17 cellular contexts compared by ENCODE assay signal in the genomic region with DNA sequence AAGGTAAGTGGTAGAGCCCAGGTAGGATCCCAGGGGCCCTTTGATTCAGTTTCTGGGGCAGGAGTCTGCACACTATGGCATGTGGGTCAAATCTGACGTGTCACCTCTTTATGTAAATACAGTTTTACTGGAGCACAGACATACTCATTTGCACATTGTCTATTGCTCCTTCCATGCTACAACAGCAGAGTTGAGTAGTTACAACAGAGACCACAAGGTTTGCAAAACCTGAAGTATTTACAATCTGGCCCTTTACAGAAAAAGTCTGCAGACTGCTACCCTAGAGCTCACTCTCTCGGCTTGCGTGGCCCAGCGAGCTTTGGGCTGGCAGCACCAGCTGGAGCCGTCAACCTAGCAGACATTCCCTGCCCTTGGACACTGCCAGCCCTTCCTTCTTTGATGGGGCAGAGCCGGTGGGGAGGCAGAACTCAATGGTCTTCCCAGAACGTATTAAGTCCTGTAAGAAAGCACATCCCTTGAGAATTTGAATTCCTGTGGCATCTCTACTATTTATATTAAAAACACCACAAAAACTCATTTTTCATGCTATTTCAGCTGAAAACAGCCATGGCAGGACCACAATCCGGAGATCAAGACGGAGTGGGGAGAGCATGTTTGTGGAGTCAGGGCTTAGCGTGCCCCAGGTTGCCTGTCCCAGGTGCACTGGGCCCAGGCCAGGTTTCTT.
DNase-seq lines count a peak whose midpoint lies in the region; ATAC-seq and TF ChIP-seq lines count a peak whose summit lies in the region.
"Had no signal": no experiment of that assay in that cellular context is flagged by ENCODE, and none has a peak within 500 bp of the region (broad histone marks: within the 10 kb centered on the region; RNA-seq: fewer than 3 reads in every experiment).

No MANE protein-coding gene starts in this region.

- H2AFZ ChIP-seq in IMR-90 (replicated peaks; ENCODE audit: low read length, poor library complexity) (no peak overlapping the region), smooth muscle cell (ENCODE audit: low read depth) (no peak overlapping the region)

- H2BK15ac ChIP-seq in IMR-90 (ENCODE audit: low read depth, low read length), result no peak overlapping the region

- H3K4me3 ChIP-seq in IMR-90 (ENCODE audit: insufficient read depth, low read depth, low read length) (no peak overlapping the region), smooth muscle cell (no peak overlapping the region)
- H3K4me3 ChIP-seq: SJSA1 had no signal

- peak; percentile 21; the same call in 1 of the 2 replicates for ATAC-seq in IMR-90 (ENCODE audit: low read depth)
- no peak for ATAC-seq in stimulated activated naive CD8-positive, alpha-beta T cell treated with anti-CD3 and anti-CD28 coated beads, Interleukin-15, Interleukin-2, amounts not matched to agents 100 U/mL and 50 U/mL, for 24 hours
- ATAC-seq: CD8-positive, alpha-beta T cell had no signal

- in situ Hi-C loops in IMR-90 (cut with MboI; ENCODE audit: low sequenced_read_pairs), result loop anchor here (5.0 kb wide), 1 partner anchor 352 kb away; no protein-coding TSS in a partner anchor

- no peak overlapping the region for H3K9ac ChIP-seq in IMR-90 (ENCODE audit: low read depth, low read length)
- H3K9ac ChIP-seq in smooth muscle cell (ENCODE audit: low read depth), result no peak overlapping the region

- H3K79me2 ChIP-seq in smooth muscle cell (ENCODE audit: low read depth), result no peaks in the 10 kb centered on the region

- H3K9me3 ChIP-seq in IMR-90 (ENCODE audit: control insufficient read depth, insufficient read depth, low read length) (no peaks in the 10 kb centered on the region), smooth muscle cell (replicated peaks; ENCODE audit: low read depth) (no peaks in the 10 kb centered on the region)
- H3K9me3 ChIP-seq: SJSA1 had no signal

- no peak overlapping the region for H2BK120ac ChIP-seq in IMR-90 (ENCODE audit: low read depth, low read length)

- POLR2A ChIA-PET in IMR-90 (lab: Charles Lee; ENCODE audit: unreplicated experiment), result no interaction called here

- H3K23ac ChIP-seq in IMR-90 (ENCODE audit: low read depth, low read length), result no peak overlapping the region

- H3K4me1 ChIP-seq in IMR-90 (ENCODE audit: control insufficient read depth, insufficient read depth, low read length) (no peaks in the 10 kb centered on the region), smooth muscle cell (ENCODE audit: low read depth) (no peaks in the 10 kb centered on the region)
- H3K4me1 ChIP-seq: SJSA1 had no signal

- intact Hi-C loops in IMR-90 (cut with micrococcal nuclease), result no loop called here

- no peak overlapping the region for H3K14ac ChIP-seq in IMR-90 (replicated peaks; ENCODE audit: low read depth, low read length)

- no peak for TF ChIP-seq POLR2A in IMR-90 (IDR thresholded peaks at IDR 0.05; ENCODE audit: low read depth, low read length)

- H3K27me3 ChIP-seq in IMR-90 (ENCODE audit: control insufficient read depth, insufficient read depth, low read length) (peaks cover 2% of the 10 kb centered on the region; the same call in 1 of the 2 replicates), smooth muscle cell (ENCODE audit: low read depth) (no peaks in the 10 kb centered on the region)
- H3K27me3 ChIP-seq: SJSA1 had no signal

- no peak overlapping the region for H2BK20ac ChIP-seq in IMR-90 (ENCODE audit: low read depth, low read length)

- H2AK9ac ChIP-seq in IMR-90 (replicated peaks; ENCODE audit: low read depth, low read length, poor library complexity), result no peak overlapping the region

- no peak overlapping the region for H4K8ac ChIP-seq in IMR-90 (ENCODE audit: low read depth in 2 of 2, low read length in 2 of 2)

- no peaks in the 10 kb centered on the region for H3K9me1 ChIP-seq in IMR-90 (ENCODE audit: insufficient read depth, low read length)

- CTCF ChIA-PET in IMR-90 (lab: Yijun Ruan, JAX), result interaction anchor here (0.6 kb wide), 1 partner anchor 116 kb away, joined by 4 read pairs; no protein-coding TSS in a partner anchor

- dilution Hi-C loops in IMR-90 (cut with HindIII; ENCODE audit: low sequenced_read_pairs, unreplicated experiment), result loop anchor here (25.0 kb wide), 1 partner anchor 352 kb away; no protein-coding TSS in a partner anchor

- H3K79me1 ChIP-seq in IMR-90 (ENCODE audit: low read depth in 1 of 2, low read length in 2 of 2), result no peaks in the 10 kb centered on the region

- no peak for TF ChIP-seq RAD21 in IMR-90 (IDR thresholded peaks at IDR 0.05; ENCODE audit: low read length)

- no peaks in the 10 kb centered on the region for H3F3A ChIP-seq in smooth muscle cell (ENCODE audit: low read depth)

- H3K36me3 ChIP-seq in IMR-90 (ENCODE audit: control insufficient read depth, insufficient read depth, low read length), result no peaks in the 10 kb centered on the region
- H3K36me3 ChIP-seq in smooth muscle cell (ENCODE audit: low read depth), result no peaks in the 10 kb centered on the region
- H3K36me3 ChIP-seq: SJSA1 had no signal

- no CpG with 5 or more reads among the region's 10 CpGs for WGBS in IMR-90 (ENCODE audit: extremely low coverage in 2 of 2, insufficient read length in 1 of 2), 2 experiments
- WGBS in smooth muscle cell (ENCODE audit: low lambda C conversion rate), result 65% methylated on average over 10 of the region's 10 CpGs

- no peak overlapping the region for H2AK5ac ChIP-seq in IMR-90 (ENCODE audit: low read depth, low read length)

- no peak overlapping the region for H4K5ac ChIP-seq in IMR-90 (ENCODE audit: low read depth, low read length)

- H3K27ac ChIP-seq in IMR-90 (ENCODE audit: insufficient read depth, low read length), result no peak overlapping the region
- H3K27ac ChIP-seq in smooth muscle cell (ENCODE audit: low read depth), result no peak overlapping the region
- H3K27ac ChIP-seq: SJSA1 had no signal

- no peak overlapping the region for H3K4ac ChIP-seq in IMR-90 (ENCODE audit: low read depth, low read length)

- TF ChIP-seq CTCF in IMR-90 (conservative IDR thresholded peaks at IDR 0.05; ENCODE audit: low read depth, low read length) (no peak), smooth muscle cell (IDR thresholded peaks at IDR 0.05; ENCODE audit: borderline replicate concordance, insufficient read depth, poor library complexity, severe bottlenecking) (no peak)

- H2BK5ac ChIP-seq in IMR-90 (ENCODE audit: low read depth, low read length, poor library complexity, severe bottlenecking), result no peak overlapping the region

- H3K4me2 ChIP-seq in IMR-90 (ENCODE audit: low read depth, low read length), result no peak overlapping the region
- H3K4me2 ChIP-seq in smooth muscle cell, result peak overlapping the region; percentile 41

- BruUV-seq in IMR-90 (replicated peaks; lab: Mats Ljungman, UMichigan), result no TSS peak

- no peak overlapping the region for H3K18ac ChIP-seq in IMR-90 (ENCODE audit: low read depth, low read length)

- no peak overlapping the region for H3K56ac ChIP-seq in IMR-90 (ENCODE audit: extremely low read depth, insufficient read depth, low read length)

- H4K91ac ChIP-seq in IMR-90 (ENCODE audit: insufficient read depth, low read depth, low read length), result no peak overlapping the region

- H4K20me1 ChIP-seq in IMR-90 (ENCODE audit: insufficient read depth, low read length), result no peaks in the 10 kb centered on the region
- no peaks in the 10 kb centered on the region for H4K20me1 ChIP-seq in smooth muscle cell (ENCODE audit: low read depth)

- no peak for DNase-seq in IMR-90
- DNase-seq in amniotic epithelial cell (ENCODE audit: low read depth), result peak; percentile 54
- peak; percentile 67 for DNase-seq in fibroblast of peridontal ligament (ENCODE audit: extremely low read depth)
- DNase-seq in smooth muscle cell (lab: John Stamatoyannopoulos, UW; ENCODE audit: unreplicated experiment), result no peak
- DNase-seq in SKM-1 treated with dmso at 0.1 percent for 144 hours (lab: John Stamatoyannopoulos, UW; ENCODE audit: unreplicated experiment), result no peak
- DNase-seq in superior temporal gyrus (ENCODE audit: extremely low spot score), result no peak
- no peak for DNase-seq in stimulated activated naive CD8-positive, alpha-beta T cell treated with anti-CD3 and anti-CD28 coated beads, Interleukin-15, Interleukin-2, amounts not matched to agents 100 U/mL and 50 U/mL, for 24 hours
- DNase-seq: ACHN; CD8-positive, alpha-beta T cell; DMS79; H9; Kasumi-1; NCI-H1417 treated with DMSO at 0.1 percent for 48 hours; NCI-H1930; NCI-H446; NCI-H774 had no signal

TF ChIP-seq in IMR-90, 13 proteins besides CTCF, POLR2A, EP300 and RAD21:
- TF ChIP-seq MAFK (IDR thresholded peaks at IDR 0.05; ENCODE audit: low read depth, low read length) (no peak), CHD1 (IDR thresholded peaks at IDR 0.05; ENCODE audit: low read depth, low read length) (no peak), RFX5 (IDR thresholded peaks at IDR 0.05; ENCODE audit: low read depth, low read length) (no peak), BHLHE40 (IDR thresholded peaks at IDR 0.05; ENCODE audit: low read depth, low read length) (no peak), RCOR1 (IDR thresholded peaks at IDR 0.05; ENCODE audit: insufficient replicate concordance, low read length) (no peak), MXI1 (IDR thresholded peaks at IDR 0.05; ENCODE audit: borderline replicate concordance, low read depth, low read length) (no peak)

Comparison
In these comparisons a context has a peak if more than half of its experiments do, and no peak if none do; other contexts are left out.
1. DNase-seq: peak in amniotic epithelial cell (single experiment) and fibroblast of peridontal ligament (single experiment); none in IMR-90 (single experiment), smooth muscle cell (single experiment), SKM-1 treated with dmso at 0.1 percent for 144 hours (single experiment), superior temporal gyrus (single experiment) and stimulated activated naive CD8-positive, alpha-beta T cell treated with anti-CD3 and anti-CD28 coated beads, Interleukin-15, Interleukin-2, amounts not matched to agents 100 U/mL and 50 U/mL, for 24 hours (single experiment).